In genomic region chr2:28662044-28662443, GRCh38 we compare ENCODE assay signal across 11 cellular contexts.
A peak's percentile ranks its signal among the peaks of the same experiment; 100 is the strongest.
DNase-seq lines count a peak whose midpoint lies in the region; ATAC-seq and TF ChIP-seq lines count a peak whose summit lies in the region.
"Had no signal": no experiment of that assay in that cellular context is flagged by ENCODE, and none has a peak within 500 bp of the region (broad histone marks: within the 10 kb centered on the region; RNA-seq: fewer than 3 reads in every experiment).

No MANE protein-coding gene starts in this region.

- POLR2A ChIA-PET in SK-N-SH (lab: Yijun Ruan, JAX) = no interaction called here

- no peak for TF ChIP-seq EP300 in SK-N-SH (IDR thresholded peaks at IDR 0.05; ENCODE audit: borderline replicate concordance in 1 of 2, low read depth in 1 of 2, low read length in 1 of 2)

- peaks cover 25% of the 10 kb centered on the region for H3F3A ChIP-seq in SK-N-SH (replicated peaks; ENCODE audit: insufficient read depth)

- H3K4me1 ChIP-seq in SK-N-SH (ENCODE audit: control insufficient read depth in 1 of 2, insufficient read depth in 2 of 2, low read depth in 1 of 2, low read length in 1 of 2) = peaks cover 43 to 55% of the 10 kb centered on the region in 2 experiments
- peaks cover 60 to 62% of the 10 kb centered on the region in 2 donors for H3K4me1 ChIP-seq in duodenal mucosa (ENCODE audit: control insufficient read depth in 1 of 2, insufficient read depth in 2 of 2, low read length in 2 of 2)
- H3K4me1 ChIP-seq in urinary bladder (ENCODE audit: insufficient read depth) = peaks cover 2% of the 10 kb centered on the region

- H3K36me3 Mint-ChIP-seq in nephron (ENCODE audit: low read depth) = no peaks in the 10 kb centered on the region

- H2AFZ ChIP-seq in SK-N-SH (ENCODE audit: low read depth) = no peak overlapping the region

- 79% methylated on average over 1 of the region's 1 CpG for WGBS in SK-N-SH (ENCODE audit: low lambda C conversion rate)
- 70% methylated on average over 1 of the region's 1 CpG for WGBS in urinary bladder

- H3K9me2 ChIP-seq in SK-N-SH = no peaks in the 10 kb centered on the region

- H3K4me3 Mint-ChIP-seq in nephron = peak overlapping the region in 1 of 3 experiments; percentile 22

- H4K20me1 ChIP-seq in SK-N-SH (ENCODE audit: insufficient read depth) = no peaks in the 10 kb centered on the region

- peak overlapping the region; percentile 68 to 98 for H3K27ac ChIP-seq in SK-N-SH (ENCODE audit: low read depth in 2 of 2, low read length in 1 of 2)
- peak overlapping the region; percentile 77 for H3K27ac ChIP-seq in duodenal mucosa (ENCODE audit: low read depth, low read length)
- H3K27ac ChIP-seq in urinary bladder (ENCODE audit: low read depth) = peak overlapping the region; percentile 63

- ATAC-seq in SK-N-SH treated with all-trans-retinoic acid at 6 μM for 48 hours (no peak), GM19324 (IDR thresholded peaks at IDR 0.05; ENCODE audit: low FRiP score, unreplicated experiment) (no peak), GM18868 (IDR thresholded peaks at IDR 0.05; ENCODE audit: unreplicated experiment) (no peak)

- H3K4me1 Mint-ChIP-seq in nephron = peaks cover 71% of the 10 kb centered on the region

- DNase-seq in SK-N-SH (no peak), DMS153 treated with DMSO at 0.1 percent for 48 hours (lab: John Stamatoyannopoulos, UW; ENCODE audit: unreplicated experiment) (no peak)
- DNase-seq: 8988T, NCI-H1105, T1000 had no signal

- peaks cover 2% of the 10 kb centered on the region for H3K9me3 Mint-ChIP-seq in nephron

- peak overlapping the region; percentile 56 for H3K4me2 ChIP-seq in SK-N-SH

- no peak overlapping the region for H3K4me3 ChIP-seq in SK-N-SH (ENCODE audit: low read depth in 2 of 2, low read length in 1 of 2)
- no peak overlapping the region for H3K4me3 ChIP-seq in duodenal mucosa (ENCODE audit: low read depth in 1 of 2, low read length in 2 of 2)
- H3K4me3 ChIP-seq in urinary bladder (ENCODE audit: low read depth, low read length) = no peak overlapping the region

- no peak for TF ChIP-seq RAD21 in SK-N-SH (IDR thresholded peaks at IDR 0.05; ENCODE audit: low read length)

- CTCF ChIA-PET in SK-N-SH (lab: Yijun Ruan, JAX) = interaction anchor here (1.1 to 6.8 kb wide), 3 partner anchors 14 to 91 kb away, joined by 4 to 69 read pairs (median 49); partner anchors contain the start of gene PPP1CB

- no peaks in the 10 kb centered on the region for H3K27me3 Mint-ChIP-seq in nephron (ENCODE audit: low read depth)

- no peaks in the 10 kb centered on the region for H3K79me2 ChIP-seq in SK-N-SH (ENCODE audit: insufficient read depth)

- no peaks in the 10 kb centered on the region for H3K36me3 ChIP-seq in SK-N-SH (replicated peaks in 1 of 2; ENCODE audit: control insufficient read depth in 1 of 2, insufficient read depth in 2 of 2, low read length in 1 of 2)
- no peaks in the 10 kb centered on the region for H3K36me3 ChIP-seq in duodenal mucosa (ENCODE audit: control insufficient read depth in 1 of 2, insufficient read depth in 2 of 2, low read length in 2 of 2)
- no peaks in the 10 kb centered on the region for H3K36me3 ChIP-seq in urinary bladder (ENCODE audit: insufficient read depth)

- H3K9ac ChIP-seq in SK-N-SH = no peak overlapping the region
- H3K9ac ChIP-seq in duodenal mucosa (ENCODE audit: low read depth in 1 of 2, low read length in 2 of 2) = no peak overlapping the region

- peak overlapping the region; percentile 61 to 99 (median 99) for H3K27ac Mint-ChIP-seq in nephron

- H3K9me3 ChIP-seq in SK-N-SH = no peaks in the 10 kb centered on the region
- no peaks in the 10 kb centered on the region for H3K9me3 ChIP-seq in duodenal mucosa (ENCODE audit: control insufficient read depth in 1 of 2, low read length in 2 of 2)

- H3K27me3 ChIP-seq in SK-N-SH (ENCODE audit: insufficient read depth) (no peaks in the 10 kb centered on the region), duodenal mucosa (ENCODE audit: control insufficient read depth in 1 of 2, insufficient read depth in 2 of 2, low read length in 2 of 2) (no peaks in the 10 kb centered on the region)

- no peak for TF ChIP-seq CTCF in SK-N-SH (IDR thresholded peaks at IDR 0.05)
- TF ChIP-seq CTCF in nephron (IDR thresholded peaks at IDR 0.05; ENCODE audit: unreplicated experiment in 3 of 3) = no peak

TF ChIP-seq in SK-N-SH, 30 proteins besides CTCF, POLR2A, EP300 and RAD21:
- TF ChIP-seq RFX5 (IDR thresholded peaks at IDR 0.05; ENCODE audit: low read length) (no peak), GABPA (IDR thresholded peaks at IDR 0.05; ENCODE audit: low read depth) (no peak), RCOR1 (IDR thresholded peaks at IDR 0.05; ENCODE audit: low read length) (no peak), TEAD4 (IDR thresholded peaks at IDR 0.05; ENCODE audit: borderline replicate concordance, insufficient read depth) (no peak), FOXM1 (IDR thresholded peaks at IDR 0.05; ENCODE audit: low read depth) (no peak), PBX3 (IDR thresholded peaks at IDR 0.05) (peak; percentile 73), ELF1 (IDR thresholded peaks at IDR 0.05) (no peak)
TF ChIP-seq in SK-N-SH: peak in this region for 1.

TF ChIP-seq in SK-N-SH treated with all-trans-retinoic acid at 6 μM for 48 hours, 23 proteins besides CTCF, POLR2A, EP300 and RAD21:
- TF ChIP-seq PATZ1 (CRISPR knock-in tag; IDR thresholded peaks at IDR 0.05; ENCODE audit: borderline replicate concordance) = no peak
- no peak for TF ChIP-seq PPARA (CRISPR knock-in tag; IDR thresholded peaks at IDR 0.05; ENCODE audit: borderline replicate concordance)
- TF ChIP-seq TCF4 (CRISPR knock-in tag; IDR thresholded peaks at IDR 0.05; ENCODE audit: borderline replicate concordance) = no peak
- TF ChIP-seq ZFP30 (CRISPR knock-in tag; IDR thresholded peaks at IDR 0.05) = no peak
- TF ChIP-seq CSRNP3 (CRISPR knock-in tag; IDR thresholded peaks at IDR 0.05) = no peak
- no peak for TF ChIP-seq ISL1 (CRISPR knock-in tag; IDR thresholded peaks at IDR 0.05)
- no peak for TF ChIP-seq CSDC2 (CRISPR knock-in tag; IDR thresholded peaks at IDR 0.05)
- no peak for TF ChIP-seq ZNF8 (CRISPR knock-in tag; IDR thresholded peaks at IDR 0.05)
